ENCODE assay signal across 25 cellular contexts in genomic region chr2:164664070-164664469, GRCh38. TPM values are rescaled to one million over a fixed set of nuclear protein-coding genes. Genes with fewer than 3 reads are reported as not detected.
DNase-seq lines count a peak whose midpoint lies in the region; ATAC-seq, FAIRE-seq and TF ChIP-seq lines count a peak whose summit lies in the region.
"Had no signal": no experiment of that assay in that cellular context is flagged by ENCODE, and none has a peak within 500 bp of the region (broad histone marks: within the 10 kb centered on the region; RNA-seq: fewer than 3 reads in every experiment).

No MANE protein-coding gene starts in this region.

- POLR2A ChIA-PET in A549 (lab: Yijun Ruan, JAX), result no interaction called here

- no peak for TF ChIP-seq EP300 in A549 (IDR thresholded peaks at IDR 0.05)

- peaks cover 13% of the 10 kb centered on the region; the same call in 2 of the 3 replicates for H3K4me1 ChIP-seq in A549
- H3K4me1 ChIP-seq: BE2C had no signal

- H3K9me3 ChIP-seq in A549, result no peaks in the 10 kb centered on the region
- H3K9me3 ChIP-seq: BE2C, BLaER1 had no signal

- TF ChIP-seq RAD21 in A549 (conservative IDR thresholded peaks at IDR 0.05 in 1 of 2, IDR thresholded peaks at IDR 0.05 in 1 of 2), result no peak

- no peak overlapping the region for H3K4me3 ChIP-seq in A549
- H3K4me3 ChIP-seq: BLaER1, GM12878 had no signal

- DNase-seq in DMS53 (lab: John Stamatoyannopoulos, UW) (peak; percentile 35), DMS53 treated with DMSO at 0.1 percent for 48 hours (lab: John Stamatoyannopoulos, UW; ENCODE audit: unreplicated experiment) (no peak), NCI-H748 (lab: John Stamatoyannopoulos, UW; ENCODE audit: unreplicated experiment) (peak; percentile 18), NCI-H748 treated with DMSO at 0.1 percent for 48 hours (lab: John Stamatoyannopoulos, UW) (no peak), A549 (ENCODE audit: low read depth in 1 of 2, low spot score in 1 of 2) (no peak)
- DNase-seq in activated T-cell treated with anti-CD3 and anti-CD28 coated beads, Interleukin-2, amount 50 U/mL, for 1 hour, result no peak
- DNase-seq: ACHN; BE2C; C1 segment of cervical spinal cord; CD4-positive, alpha-beta memory T cell; CD4-positive, CD25-positive, alpha-beta regulatory T cell; CD8-positive, alpha-beta memory T cell; COR-L47; DMS 273 treated with DMSO at 0.1 percent for 48 hours; DMS153; DMS79; DND-41; EL; GDM1 had no signal

- TF ChIP-seq POLR2A in A549 (IDR thresholded peaks at IDR 0.05; ENCODE audit: low read length), result no peak

- ATAC-seq in A549, result no peak
- ATAC-seq: GM12878 had no signal

- CTCF ChIA-PET in A549 (lab: Yijun Ruan, JAX), result interaction anchor here (0.6 kb wide), 1 partner anchor 983 kb away, joined by 3 read pairs; no protein-coding TSS in a partner anchor

- H3K4me2 ChIP-seq in A549, result no peak overlapping the region
- H3K4me2 ChIP-seq: BLaER1 had no signal

- H3K27ac ChIP-seq in A549, result no peak overlapping the region
- H3K27ac ChIP-seq: 22Rv1, BLaER1 had no signal

- no peak for TF ChIP-seq CTCF in A549 (IDR thresholded peaks at IDR 0.05)

- peak; percentile 73 for FAIRE-seq in A549 (lab: Jason Lieb, UNC)
- FAIRE-seq: GM12878, GM12892, GM18507 had no signal

TF ChIP-seq in A549, 52 proteins besides CTCF, POLR2A, EP300 and RAD21:
- TF ChIP-seq HMGXB4 (CRISPR knock-in tag; IDR thresholded peaks at IDR 0.05; ENCODE audit: borderline replicate concordance) (no peak), CHD4 (IDR thresholded peaks at IDR 0.05; ENCODE audit: borderline replicate concordance) (no peak), ZSCAN20 (CRISPR knock-in tag; IDR thresholded peaks at IDR 0.05) (no peak), NFE2L2 (conservative IDR thresholded peaks at IDR 0.05; ENCODE audit: low read length) (no peak), HOXB13 (CRISPR knock-in tag; IDR thresholded peaks at IDR 0.05; ENCODE audit: low read depth) (no peak), EHMT2 (IDR thresholded peaks at IDR 0.05; ENCODE audit: low read depth) (no peak)

RNA-seq across cellular contexts. Expression of gene GRB14, which starts 42.8 kb away (rescaled TPM):
- polyA plus RNA-seq in A549 (2011; rRNA removed), result 19.4 and 26.0 TPM in 2 replicates
- 4.5 and 4.9 TPM in 2 replicates for polyA plus RNA-seq in A549 (2012; cell fraction: cytosol; rRNA removed)
- polyA plus RNA-seq in A549 (2012; cell fraction: nucleus; rRNA removed), result 7.9 and 9.5 TPM in 2 replicates
- polyA plus RNA-seq in A549 (2017; fragmentation: RNase III; extraction: RNeasy Plus Mini Kit Qiagen cat#74134 plus additional on column Dnase treatment), result 15.1 to 18.6 TPM (median 18.5 TPM) in 3 replicates
- polyA minus RNA-seq in A549 (2011; rRNA and poly(A)+ RNA removed), result 4.1 and 4.9 TPM in 2 replicates
- polyA plus RNA-seq: AG04450; CD4-positive, alpha-beta memory T cell; CD4-positive, CD25-positive, alpha-beta regulatory T cell; CD8-positive, alpha-beta memory T cell; GM12878 had no signal

Comparison
In these comparisons a context has a peak if more than half of its experiments do, and no peak if none do; other contexts are left out.
1. DNase-seq: peak in DMS53 (single experiment) and NCI-H748 (single experiment); none in DMS53 treated with DMSO at 0.1 percent for 48 hours (single experiment), NCI-H748 treated with DMSO at 0.1 percent for 48 hours (single experiment), A549 (0 of 2) and activated T-cell treated with anti-CD3 and anti-CD28 coated beads, Interleukin-2, amount 50 U/mL, for 1 hour (single experiment).